24 cellular contexts compared by ENCODE assay signal in the genomic region with DNA sequence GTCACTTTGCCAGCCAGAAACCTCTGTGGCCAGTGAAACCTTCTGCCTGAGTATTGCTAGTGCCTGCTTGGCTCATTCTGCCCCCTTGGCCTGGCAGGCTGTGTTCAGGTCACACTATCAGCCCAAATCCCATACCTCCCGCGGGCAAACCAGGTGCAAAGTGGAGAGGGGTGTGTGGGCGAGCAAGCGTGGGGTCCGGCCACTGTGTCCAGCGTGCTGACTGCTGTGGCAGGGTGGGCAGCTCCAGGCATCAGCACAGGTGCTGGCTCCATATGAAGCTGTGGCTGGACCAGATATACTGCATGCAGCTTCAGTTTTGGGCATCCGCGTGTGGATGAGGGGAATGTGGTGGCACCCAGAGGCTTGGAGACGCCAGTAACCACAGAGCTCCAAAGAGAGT.
"Had no signal": no experiment of that assay in that cellular context is flagged by ENCODE, and none has a peak within 500 bp of the region (broad histone marks: within the 10 kb centered on the region; RNA-seq: fewer than 3 reads in every experiment).

No MANE protein-coding gene starts in this region.

- H3K9ac ChIP-seq: neural progenitor cell, parathyroid adenoma had no signal

- H3K36me3 ChIP-seq: left lung, neural progenitor cell, suprapubic skin, thyroid gland, uterus had no signal

- ATAC-seq: foreskin keratinocyte, left lung, psoas muscle, sciatic nerve had no signal

- H3K9me3 ChIP-seq: psoas muscle, thyroid gland, uterus had no signal

- H3K27ac ChIP-seq: foreskin keratinocyte, hepatocyte, left lung, neural progenitor cell, parathyroid adenoma, psoas muscle, skin epidermis, suprapubic skin, thyroid gland, uterus had no signal

- H3K27me3 ChIP-seq: foreskin keratinocyte, hepatocyte, left lung, neural progenitor cell, suprapubic skin, thyroid gland, uterus had no signal

- H3K4me1 ChIP-seq: foreskin keratinocyte, left lung, neural progenitor cell, parathyroid adenoma, psoas muscle, suprapubic skin, thyroid gland, uterus had no signal

- H3K4me3 ChIP-seq: hepatocyte, left lung, lung, neural progenitor cell, psoas muscle, skin epidermis, suprapubic skin, thyroid gland, uterus had no signal

- DNase-seq: cerebellar nuclear complex; erythroblast; foreskin keratinocyte; head of caudate nucleus; mesenchymal stem cell; midbrain; occipital lobe; psoas muscle; retina; stimulated activated CD4-positive, alpha-beta T cell treated with anti-CD3 and anti-CD28 coated beads, Interleukin-2, amount 100 ng/mL, for 24 hours; stimulated activated CD4-positive, alpha-beta T cell treated with anti-CD3 and anti-CD28 coated beads, Interleukin-4, amount 100 ng/mL, for 4 hours; stimulated activated naive CD4-positive, alpha-beta T cell; thyroid gland; uterus had no signal

- FAIRE-seq: colon, endothelial cell of umbilical vein had no signal
